In the genomic region with DNA sequence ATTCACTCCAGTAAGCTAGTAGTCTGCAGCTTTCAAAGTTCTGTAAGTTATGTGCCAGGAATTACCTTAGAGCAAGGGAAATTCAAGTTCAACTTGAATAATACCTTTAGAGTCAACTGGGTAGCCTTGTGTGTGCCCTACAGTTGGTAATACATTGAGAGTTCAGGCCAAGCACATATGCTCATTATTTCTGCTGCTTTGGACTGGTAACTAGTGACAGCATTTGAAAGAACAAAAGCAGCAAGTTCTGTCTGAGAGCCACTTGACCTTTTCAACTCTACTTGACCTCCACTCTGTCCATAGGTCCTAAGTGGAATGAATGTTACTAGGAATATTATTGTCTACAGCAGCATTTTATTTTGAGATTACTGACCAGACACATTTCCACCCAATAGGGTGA, we compare ENCODE assay signal across 14 cellular contexts.
DNase-seq lines count a peak whose midpoint lies in the region.
"Had no signal": no experiment of that assay in that cellular context is flagged by ENCODE, and none has a peak within 500 bp of the region (broad histone marks: within the 10 kb centered on the region; RNA-seq: fewer than 3 reads in every experiment).

No MANE protein-coding gene starts in this region.

- DNase-seq in NCI-H1417 (lab: John Stamatoyannopoulos, UW) (peak in 2 of 3 experiments; percentile 14 to 47), NCI-H1417 treated with DMSO at 0.1 percent for 48 hours (lab: John Stamatoyannopoulos, UW) (no peak), NCI-H748 (lab: John Stamatoyannopoulos, UW; ENCODE audit: unreplicated experiment) (peak; percentile 26), NCI-H748 treated with DMSO at 0.1 percent for 48 hours (lab: John Stamatoyannopoulos, UW) (no peak), SK-N-MC (ENCODE audit: low read depth, low spot score) (no peak), retina (peak; percentile 29), AG08395 (ENCODE audit: low spot score) (no peak)
- DNase-seq: 8988T; CD4-positive, CD25-positive, alpha-beta regulatory T cell; DMS79; GOT3 had no signal

- peak overlapping the region; percentile 74 for H3K4me3 ChIP-seq in SK-N-MC
- H3K4me3 ChIP-seq: BLaER1 treated with 17β-estradiol and CSF1 and Interleukin-3, amounts not matched to agents 10 nM and 100 nM; GM12878; HAP-1 had no signal

- no peaks in the 10 kb centered on the region for H3K36me3 ChIP-seq in SK-N-MC (ENCODE audit: insufficient read depth, low read length)
- H3K36me3 ChIP-seq: BLaER1 treated with 17β-estradiol and CSF1 and Interleukin-3, amounts not matched to agents 10 nM and 100 nM; HAP-1 had no signal

- H3K9me3 ChIP-seq in SK-N-MC (ENCODE audit: low read depth, low read length), result no peaks in the 10 kb centered on the region
- H3K9me3 ChIP-seq: BLaER1 treated with 17β-estradiol and CSF1 and Interleukin-3, amounts not matched to agents 10 nM and 100 nM; HAP-1 had no signal

- no peak overlapping the region for H3K9ac ChIP-seq in SK-N-MC (ENCODE audit: insufficient read length)
- H3K9ac ChIP-seq: BLaER1 treated with 17β-estradiol and CSF1 and Interleukin-3, amounts not matched to agents 10 nM and 100 nM had no signal

- peak overlapping the region; percentile 88 for H3K27ac ChIP-seq in SK-N-MC
- H3K27ac ChIP-seq: BLaER1 treated with 17β-estradiol and CSF1 and Interleukin-3, amounts not matched to agents 10 nM and 100 nM had no signal

Comparison
In these comparisons a context has a peak if more than half of its experiments do, and no peak if none do; other contexts are left out.
1. DNase-seq: peak in NCI-H1417 (2 of 3), NCI-H748 (single experiment) and retina (single experiment); none in NCI-H1417 treated with DMSO at 0.1 percent for 48 hours (single experiment), NCI-H748 treated with DMSO at 0.1 percent for 48 hours (single experiment), SK-N-MC (single experiment) and AG08395 (single experiment).